In the genomic region with DNA sequence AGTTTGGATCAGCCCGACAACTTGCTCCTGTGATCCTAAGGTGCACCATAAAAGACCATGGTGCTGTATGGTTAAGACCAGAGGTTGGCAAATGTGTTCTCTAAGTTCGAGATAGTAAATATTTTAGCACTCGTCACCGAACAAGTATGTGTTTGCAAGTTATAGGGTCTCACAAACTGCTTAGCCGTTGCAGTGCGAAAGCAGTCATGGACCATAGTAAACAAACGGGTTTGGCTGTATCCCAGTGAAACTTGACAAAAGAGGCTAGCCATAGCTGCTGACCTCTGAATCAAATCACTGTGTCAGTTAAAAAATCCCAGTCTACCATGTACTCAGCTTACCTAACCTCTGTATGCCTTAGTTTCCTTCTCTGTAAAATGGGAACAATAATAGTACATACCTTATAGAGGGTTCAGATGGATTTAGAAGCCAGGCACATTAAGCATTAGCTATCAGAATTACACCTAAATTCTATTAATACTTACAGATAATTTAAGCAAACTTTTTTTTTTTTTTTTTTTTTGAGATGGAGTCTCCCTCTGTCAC, we compare ENCODE assay signal across 23 cellular contexts.
"Had no signal": no experiment of that assay in that cellular context is flagged by ENCODE, and none has a peak within 500 bp of the region (broad histone marks: within the 10 kb centered on the region; RNA-seq: fewer than 3 reads in every experiment).

No MANE protein-coding gene starts in this region.

- H3K36me3 ChIP-seq: ovary had no signal

- H3K9me3 ChIP-seq: esophagus squamous epithelium, lower lobe of right lung, ovary, psoas muscle, spleen, thoracic aorta, tibial nerve, upper lobe of left lung had no signal

- H3K27ac Mint-ChIP-seq: effector memory CD8-positive, alpha-beta T cell; immature natural killer cell; natural killer cell; stimulated activated naive B cell treated with anti-CD40 and anti-IgM and Interleukin-4, amounts not matched to agents 10 μg/mL and 1 μg/mL and 100 μg/mL, for 72 hours; stimulated activated naive CD8-positive, alpha-beta T cell treated with anti-CD3 and anti-CD28 coated beads, Interleukin-15, Interleukin-2, amounts not matched to agents 100 ng/mL and 50 ng/mL, for 24 hours had no signal

- DNase-seq: cortex of kidney; effector memory CD8-positive, alpha-beta T cell; erythroblast; esophagus squamous epithelium; hypothalamus; immature natural killer cell; islet precursor cell; kidney glomerular epithelial cell; left ventricle myocardium superior; lower lobe of right lung; natural killer cell; occipital lobe; ovary; posterior cingulate gyrus; psoas muscle; right cardiac atrium; spleen; stimulated activated naive B cell treated with anti-CD40 and anti-IgM and Interleukin-4, amounts not matched to agents 10 μg/mL and 1 μg/mL and 100 μg/mL, for 72 hours; upper lobe of left lung had no signal

- H3K4me1 ChIP-seq: esophagus squamous epithelium, lower lobe of right lung, psoas muscle had no signal

- H3K27me3 ChIP-seq: esophagus squamous epithelium, ovary, spleen, tibial nerve, upper lobe of left lung had no signal

- H3K27ac ChIP-seq: esophagus squamous epithelium, lower lobe of right lung, ovary, psoas muscle, skin epidermis, spleen, thoracic aorta, tibial nerve, upper lobe of left lung had no signal

- H3K4me3 Mint-ChIP-seq: effector memory CD8-positive, alpha-beta T cell; immature natural killer cell; natural killer cell; stimulated activated naive B cell treated with anti-CD40 and anti-IgM and Interleukin-4, amounts not matched to agents 10 μg/mL and 1 μg/mL and 100 μg/mL, for 72 hours; stimulated activated naive CD8-positive, alpha-beta T cell treated with anti-CD3 and anti-CD28 coated beads, Interleukin-15, Interleukin-2, amounts not matched to agents 100 ng/mL and 50 ng/mL, for 24 hours had no signal

- H3K4me3 ChIP-seq: esophagus squamous epithelium, lower lobe of right lung, ovary, psoas muscle, skin epidermis, spleen, thoracic aorta, tibial nerve, upper lobe of left lung had no signal

- ATAC-seq: effector memory CD8-positive, alpha-beta T cell; lower lobe of right lung; natural killer cell; stimulated activated naive B cell treated with anti-CD40 and anti-IgM and Interleukin-4, amounts not matched to agents 10 μg/mL and 1 μg/mL and 100 μg/mL, for 72 hours had no signal

- H3K4me1 Mint-ChIP-seq: immature natural killer cell; natural killer cell; stimulated activated naive B cell treated with anti-CD40 and anti-IgM and Interleukin-4, amounts not matched to agents 10 μg/mL and 1 μg/mL and 100 μg/mL, for 72 hours had no signal

- H3K9me3 Mint-ChIP-seq: effector memory CD8-positive, alpha-beta T cell; immature natural killer cell; natural killer cell; stimulated activated naive B cell treated with anti-CD40 and anti-IgM and Interleukin-4, amounts not matched to agents 10 μg/mL and 1 μg/mL and 100 μg/mL, for 72 hours; stimulated activated naive CD8-positive, alpha-beta T cell treated with anti-CD3 and anti-CD28 coated beads, Interleukin-15, Interleukin-2, amounts not matched to agents 100 ng/mL and 50 ng/mL, for 24 hours had no signal

- H3K27me3 Mint-ChIP-seq: effector memory CD8-positive, alpha-beta T cell; stimulated activated naive B cell treated with anti-CD40 and anti-IgM and Interleukin-4, amounts not matched to agents 10 μg/mL and 1 μg/mL and 100 μg/mL, for 72 hours; stimulated activated naive CD8-positive, alpha-beta T cell treated with anti-CD3 and anti-CD28 coated beads, Interleukin-15, Interleukin-2, amounts not matched to agents 100 ng/mL and 50 ng/mL, for 24 hours had no signal
